ENCODE assay signal across 10 cellular contexts in the genomic region with DNA sequence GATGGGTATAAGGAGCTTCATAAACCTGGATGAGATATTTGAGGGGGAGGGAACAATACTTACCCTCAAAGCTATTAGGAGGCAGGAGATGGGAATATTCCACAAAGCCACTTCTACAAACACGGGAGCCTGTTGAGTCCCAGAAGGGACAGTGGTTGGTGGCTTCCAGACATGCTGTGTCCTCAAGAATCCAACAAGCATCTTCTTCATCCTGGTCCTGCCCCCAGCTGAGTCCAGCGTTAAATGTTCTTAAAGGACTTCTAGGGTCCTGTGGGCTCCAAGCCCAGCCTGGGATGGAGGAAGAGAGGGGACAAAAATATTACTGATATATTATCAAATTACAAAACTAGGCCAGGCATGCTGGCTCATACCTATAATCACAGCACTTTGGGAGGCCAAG. TPM values are rescaled to one million over a fixed set of nuclear protein-coding genes. Genes with fewer than 3 reads are reported as not detected.
DNase-seq lines count a peak whose midpoint lies in the region; ATAC-seq, FAIRE-seq and TF ChIP-seq lines count a peak whose summit lies in the region.
"Had no signal": no experiment of that assay in that cellular context is flagged by ENCODE, and none has a peak within 500 bp of the region (broad histone marks: within the 10 kb centered on the region; RNA-seq: fewer than 3 reads in every experiment).

No MANE protein-coding gene starts in this region.

- H3K4me2 ChIP-seq in osteoblast (ENCODE audit: insufficient read depth, low read length): peak overlapping the region; percentile 91

- TF ChIP-seq CTCF in GM12864 (IDR thresholded peaks at IDR 0.05; ENCODE audit: low read depth, low read length, missing control alignments): no peak
- no peak for TF ChIP-seq CTCF in osteoblast (IDR thresholded peaks at IDR 0.05; ENCODE audit: extremely low read depth, low read depth, low read length)

- no peak overlapping the region for H3K27ac ChIP-seq in osteoblast (ENCODE audit: low read depth, low read length)
- H3K27ac ChIP-seq: SJSA1 had no signal

- H3K4me3 ChIP-seq in GM12864 (ENCODE audit: low read depth, low read length): peak overlapping the region; percentile 69; the same call in 1 of the 2 replicates
- peak overlapping the region; percentile 98 for H3K4me3 ChIP-seq in adipocyte (ENCODE audit: low read length)
- no peak overlapping the region for H3K4me3 ChIP-seq in osteoblast (ENCODE audit: insufficient read depth, low read length)
- H3K4me3 ChIP-seq: SJSA1 had no signal

- H3K4me1 ChIP-seq in adipocyte (ENCODE audit: control insufficient read depth, insufficient read depth, low read length) (peaks cover 28% of the 10 kb centered on the region), osteoblast (ENCODE audit: insufficient read depth, low read length) (peaks cover 34% of the 10 kb centered on the region)

- DNase-seq in GM12864 (ENCODE audit: low read depth) (no peak), MV-4-11 (lab: John Stamatoyannopoulos, UW) (peak; percentile 19), adipocyte (ENCODE audit: low read depth) (no peak), osteoblast (ENCODE audit: insufficient read length, low spot score, missing footprints) (no peak), GM19239 (ENCODE audit: insufficient read length, low spot score) (no peak)
- DNase-seq: GDM1, NCI-H2081 treated with DMSO at 0.1 percent for 48 hours had no signal

- H3K27me3 ChIP-seq in adipocyte (replicated peaks; ENCODE audit: control insufficient read depth, insufficient read depth, low read length) (no peaks in the 10 kb centered on the region), osteoblast (ENCODE audit: insufficient read depth, low read length) (no peaks in the 10 kb centered on the region)
- H3K27me3 ChIP-seq: SJSA1 had no signal

- peaks cover 53% of the 10 kb centered on the region for H3K79me2 ChIP-seq in osteoblast (ENCODE audit: insufficient read depth, low read length)

- H2AFZ ChIP-seq in osteoblast (ENCODE audit: low read length): no peak overlapping the region

- peak overlapping the region; percentile 94 for H3K9ac ChIP-seq in adipocyte (ENCODE audit: low read length)

- H3K9me3 ChIP-seq in adipocyte (ENCODE audit: control insufficient read depth, low read length) (no peaks in the 10 kb centered on the region), osteoblast (ENCODE audit: low read depth, low read length) (no peaks in the 10 kb centered on the region)
- H3K9me3 ChIP-seq: SJSA1 had no signal

- peaks cover 14% of the 10 kb centered on the region for H4K20me1 ChIP-seq in osteoblast (ENCODE audit: insufficient read depth, low read length)

- no peak for FAIRE-seq in GM19239 (lab: Jason Lieb, UNC)

- H3K36me3 ChIP-seq in adipocyte (ENCODE audit: control insufficient read depth, insufficient read depth, low read length, severe bottlenecking) (peaks cover 30% of the 10 kb centered on the region), osteoblast (ENCODE audit: insufficient read depth, low read length) (peaks cover 29% of the 10 kb centered on the region)

- ATAC-seq in HG03342 (IDR thresholded peaks at IDR 0.05; ENCODE audit: unreplicated experiment) (no peak), HG03095 (IDR thresholded peaks at IDR 0.05; ENCODE audit: unreplicated experiment) (no peak)

RNA-seq across cellular contexts. Expression of gene CSKMT, which starts 2.3 kb away (rescaled TPM):
- total RNA-seq in osteoblast: 6.2 and 11.2 TPM in 2 replicates

RNA-seq across cellular contexts. Expression of gene C11orf98, which starts 2.5 kb away (rescaled TPM):
- total RNA-seq in osteoblast: 13.3 and 17.4 TPM in 2 replicates

RNA-seq across cellular contexts. Expression of gene UQCC3, which starts 4.0 kb away (rescaled TPM):
- total RNA-seq in osteoblast: 4.4 and 5.8 TPM in 2 replicates

RNA-seq across cellular contexts. Expression of gene LBHD1, which starts 4.6 kb away (rescaled TPM):
- 7.6 and 8.0 TPM in 2 replicates for total RNA-seq in osteoblast

RNA-seq across cellular contexts. Expression of gene UBXN1, which starts 11.4 kb away (rescaled TPM):
- total RNA-seq in osteoblast: 98.1 and 107 TPM in 2 replicates
